Comparison of ENCODE assay signal across 8 cellular contexts in the genomic region with DNA sequence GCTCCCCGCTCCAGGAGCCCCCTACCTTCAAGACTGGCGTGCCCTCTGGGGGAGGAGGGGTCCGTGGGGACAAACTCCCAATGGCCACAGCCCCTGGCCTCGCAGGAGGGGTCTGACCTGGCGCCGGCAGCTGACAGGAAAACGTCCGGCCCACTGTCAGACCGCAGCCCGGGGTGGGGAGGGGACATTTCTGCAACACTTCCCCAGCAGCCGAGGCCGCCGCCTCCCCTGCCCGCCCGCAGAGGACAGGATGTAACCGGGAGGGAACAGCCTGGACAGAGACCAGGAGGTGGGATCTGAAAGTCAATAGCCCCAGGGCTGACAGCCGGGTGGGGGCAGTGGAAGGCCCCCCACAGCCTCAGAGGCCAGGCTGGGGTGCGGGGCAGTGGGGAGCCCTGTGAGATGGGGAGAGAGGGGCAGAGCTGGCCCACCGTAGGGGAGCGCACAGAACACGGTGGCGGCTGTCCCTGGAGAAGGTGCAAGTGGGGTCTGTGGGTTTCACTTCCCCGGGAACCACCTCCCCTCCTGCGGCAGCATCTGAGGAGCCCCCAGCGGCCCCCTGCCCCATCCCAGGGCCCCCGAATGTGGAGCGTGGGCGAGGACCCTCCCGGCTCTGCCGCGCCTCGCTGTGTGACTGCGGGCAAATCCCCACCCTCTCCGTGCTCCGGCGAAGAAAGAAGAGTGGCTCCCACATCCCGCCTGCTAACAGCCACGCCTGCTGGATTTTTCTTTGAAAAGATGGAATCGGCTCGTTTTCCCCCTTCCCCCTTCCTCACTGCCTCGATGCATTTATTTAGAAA. TPM values are rescaled to one million over a fixed set of nuclear protein-coding genes. Genes with fewer than 3 reads are reported as not detected.
A peak's percentile ranks its signal among the peaks of the same experiment; 100 is the strongest.
DNase-seq lines count a peak whose midpoint lies in the region; ATAC-seq, FAIRE-seq and TF ChIP-seq lines count a peak whose summit lies in the region.

A gene with protein sequence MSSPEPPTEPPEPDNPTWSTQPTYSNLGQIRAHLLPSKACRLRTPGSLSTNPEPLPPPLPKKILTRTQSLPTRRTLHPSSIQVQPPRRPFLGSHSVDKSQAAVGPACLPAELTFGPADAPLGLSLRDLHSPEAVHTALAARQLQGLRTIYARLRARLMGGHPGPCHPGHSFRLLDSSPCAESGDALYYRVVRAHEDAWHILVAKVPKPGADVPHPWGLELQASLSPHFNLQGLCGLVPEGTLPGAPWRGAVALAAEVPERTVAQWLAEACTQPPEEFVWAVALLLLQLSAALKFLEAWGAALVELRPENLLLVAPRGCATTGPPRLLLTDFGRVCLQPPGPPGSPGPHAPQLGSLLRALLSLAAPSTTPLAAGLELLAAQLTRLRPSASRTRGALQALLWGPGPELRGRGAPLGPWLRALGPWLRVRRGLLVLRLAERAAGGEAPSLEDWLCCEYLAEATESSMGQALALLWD (minus strand): TSS at position 114 of the 800 bp plus-strand sequence. CDS start 1,244 bp downstream, outside the sequence.

- H3K4me1 ChIP-seq in CD8-positive, alpha-beta T cell (ENCODE audit: insufficient read depth, low read length), result peaks cover 21% of the 10 kb centered on the region
- peaks cover 21% of the 10 kb centered on the region for H3K4me1 ChIP-seq in HepG2 (ENCODE audit: insufficient read depth, low read length)

- H4K20me1 ChIP-seq in HepG2 (ENCODE audit: insufficient read depth, low read length), result peaks cover 2% of the 10 kb centered on the region; the same call in 1 of the 2 replicates

- TF ChIP-seq POLR2A in HepG2 (IDR thresholded peaks at IDR 0.05; ENCODE audit: insufficient read depth in 1 of 2, low read depth in 2 of 2, low read length in 2 of 2), result no peak

- ATAC-seq in CD8-positive, alpha-beta T cell, result peak; percentile 37
- ATAC-seq in HepG2 (peak; percentile 70), HG03097 (IDR thresholded peaks at IDR 0.05; ENCODE audit: low FRiP score, unreplicated experiment) (no peak)
- ATAC-seq in stimulated activated naive CD8-positive, alpha-beta T cell treated with anti-CD3 and anti-CD28 coated beads, Interleukin-15, amount 100 ng/mL, for 72 hours, result peak; percentile 65

- no peak for TF ChIP-seq RAD21 in HepG2 (CRISPR knock-in tag; IDR thresholded peaks at IDR 0.05)

- peak in 5 of 7 experiments; percentile 36 to 68 (median 47) for DNase-seq in CD8-positive, alpha-beta T cell
- DNase-seq in LHCN-M2 (ENCODE audit: low read depth), result peak; percentile 40
- DNase-seq in cardiac fibroblast (ENCODE audit: low read depth in 2 of 2), result peak; percentile 31 to 51
- no peak for DNase-seq in HepG2 (ENCODE audit: low spot score)
- peak in 1 of 2 donors; percentile 42 for DNase-seq in stimulated activated naive CD8-positive, alpha-beta T cell treated with anti-CD3 and anti-CD28 coated beads, Interleukin-15, amount 100 ng/mL, for 72 hours
- no peak for DNase-seq in NCI-H1092 treated with DMSO at 0.1 percent for 48 hours (lab: John Stamatoyannopoulos, UW)
- no peak for DNase-seq in NCI-H2227 (lab: John Stamatoyannopoulos, UW; ENCODE audit: unreplicated experiment)

- no peak for FAIRE-seq in HepG2 (lab: Jason Lieb, UNC)

- H2AFZ ChIP-seq in HepG2 (ENCODE audit: low read length), result no peak within 1 kb of the TSS

- BruUV-seq in HepG2 (replicated peaks; lab: Mats Ljungman, UMichigan), result no TSS peak

- no peaks in the 10 kb centered on the region for H3K9me3 Mint-ChIP-seq in CD8-positive, alpha-beta T cell
- no peaks in the 10 kb centered on the region for H3K9me3 Mint-ChIP-seq in stimulated activated naive CD8-positive, alpha-beta T cell treated with anti-CD3 and anti-CD28 coated beads, Interleukin-15, amount 100 ng/mL, for 72 hours

- H3K4me1 Mint-ChIP-seq in CD8-positive, alpha-beta T cell (ENCODE audit: low read depth), result peaks cover 12% of the 10 kb centered on the region
- peaks cover 22% of the 10 kb centered on the region for H3K4me1 Mint-ChIP-seq in stimulated activated naive CD8-positive, alpha-beta T cell treated with anti-CD3 and anti-CD28 coated beads, Interleukin-15, amount 100 ng/mL, for 72 hours

- no peaks in the 10 kb centered on the region for H3K27me3 ChIP-seq in CD8-positive, alpha-beta T cell (ENCODE audit: insufficient read depth, low read length)
- H3K27me3 ChIP-seq in HepG2 (ENCODE audit: control insufficient read depth in 1 of 2, insufficient read depth in 2 of 2, low read length in 2 of 2), result peaks cover 2 to 33% of the 10 kb centered on the region in 2 experiments; a peak in 4 of 5 replicates

- no peak for TF ChIP-seq CTCF in CD8-positive, alpha-beta T cell (IDR thresholded peaks at IDR 0.05)
- TF ChIP-seq CTCF in cardiac fibroblast (IDR thresholded peaks at IDR 0.05; ENCODE audit: low read depth, low read length) (no peak), HepG2 (CRISPR knock-in tag; IDR thresholded peaks at IDR 0.05) (peak; percentile 19; the same call in 1 of the 2 replicates)

- no peaks in the 10 kb centered on the region for H3K79me2 ChIP-seq in HepG2 (ENCODE audit: insufficient read depth, low read length)

- H3K27ac ChIP-seq in CD8-positive, alpha-beta T cell (ENCODE audit: low read depth, low read length), result no peak within 1 kb of the TSS
- no peak within 1 kb of the TSS for H3K27ac ChIP-seq in HepG2 (ENCODE audit: extremely low read length, insufficient read depth, low read length)

- no peak within 1 kb of the TSS for H3K9ac ChIP-seq in HepG2 (ENCODE audit: insufficient read depth, low read depth, low read length)

- in situ Hi-C loops in HepG2 (cut with HindIII; ENCODE audit: extremely low pct_ligation_motif_present, low pct_unique_long_range_greater_than_20kb), result no loop called here

- TF ChIP-seq EP300 in HepG2 (IDR thresholded peaks at IDR 0.05; ENCODE audit: low read depth in 2 of 2, low read length in 2 of 2), result no peak
- no peak for TF ChIP-seq EP300 in HepG2 (CRISPR knock-in tag; IDR thresholded peaks at IDR 0.05; ENCODE audit: borderline replicate concordance)

- POLR2A ChIA-PET in CD8-positive, alpha-beta T cell (lab: Charles Lee), result interaction anchor here (0.8 kb wide), 1 partner anchor 13 kb away, joined by 3 read pairs; no protein-coding TSS in a partner anchor
- POLR2A ChIA-PET in HepG2 (lab: Yijun Ruan, JAX), result no interaction called here

- WGBS in HepG2 (ENCODE audit: low lambda C conversion rate), result 30% methylated on average over 20 of the region's 41 CpGs

- H3K4me3 Mint-ChIP-seq in CD8-positive, alpha-beta T cell, result peak within 1 kb of the TSS; percentile 58
- H3K4me3 Mint-ChIP-seq in stimulated activated naive CD8-positive, alpha-beta T cell treated with anti-CD3 and anti-CD28 coated beads, Interleukin-15, amount 100 ng/mL, for 72 hours, result peak within 1 kb of the TSS; percentile 68 to 85

- intact Hi-C loops in CD8-positive, alpha-beta T cell (cut with DNase I, micrococcal nuclease), result no loop called here
- intact Hi-C loops in HepG2 (cut with micrococcal nuclease; ENCODE audit: unreplicated experiment), result no loop called here

- no peaks in the 10 kb centered on the region for H3K27me3 Mint-ChIP-seq in CD8-positive, alpha-beta T cell (ENCODE audit: low read depth)
- peaks cover 14% of the 10 kb centered on the region for H3K27me3 Mint-ChIP-seq in stimulated activated naive CD8-positive, alpha-beta T cell treated with anti-CD3 and anti-CD28 coated beads, Interleukin-15, amount 100 ng/mL, for 72 hours

- no peaks in the 10 kb centered on the region for H3K36me3 Mint-ChIP-seq in CD8-positive, alpha-beta T cell

- no peaks in the 10 kb centered on the region for H3K9me3 ChIP-seq in CD8-positive, alpha-beta T cell (ENCODE audit: low read length)
- H3K9me3 ChIP-seq in HepG2 (ENCODE audit: low read length), result no peaks in the 10 kb centered on the region

- no peaks in the 10 kb centered on the region for H3K36me3 ChIP-seq in CD8-positive, alpha-beta T cell (ENCODE audit: insufficient read depth, low read length)
- no peaks in the 10 kb centered on the region for H3K36me3 ChIP-seq in HepG2 (replicated peaks in 1 of 2; ENCODE audit: control insufficient read depth in 1 of 2, insufficient read depth in 2 of 2, low read length in 2 of 2)

- H3K4me3 ChIP-seq in CD8-positive, alpha-beta T cell (ENCODE audit: low read depth, low read length), result peak within 1 kb of the TSS; percentile 45
- H3K4me3 ChIP-seq in cardiac fibroblast (replicated peaks in 1 of 2; ENCODE audit: low read depth in 2 of 2, low read length in 2 of 2), result peak within 1 kb of the TSS; percentile 26 to 39
- H3K4me3 ChIP-seq in HepG2 (replicated peaks in 1 of 3; ENCODE audit: insufficient read depth in 1 of 3, low read depth in 2 of 3, low read length in 3 of 3), result peak within 1 kb of the TSS in 2 of 3 experiments; percentile 23 to 57; a peak in 3 of 6 replicates

- H3K4me2 ChIP-seq in HepG2 (ENCODE audit: low read depth, low read length), result peak within 1 kb of the TSS; percentile 62; the same call in 1 of the 2 replicates

- CTCF ChIA-PET in CD8-positive, alpha-beta T cell (lab: Charles Lee), result interaction anchor here (0.7 to 8.5 kb wide), 2 partner anchors 8 to 43 kb away, joined by 3 to 58 read pairs; no protein-coding TSS in a partner anchor
- CTCF ChIA-PET in HepG2 (lab: Yijun Ruan, JAX; ENCODE audit: low intra/inter-chr PET ratio, low total read pairs), result no interaction called here

- no peak within 1 kb of the TSS for H3K27ac Mint-ChIP-seq in CD8-positive, alpha-beta T cell
- peak within 1 kb of the TSS in 1 of 2 donors; percentile 86 for H3K27ac Mint-ChIP-seq in stimulated activated naive CD8-positive, alpha-beta T cell treated with anti-CD3 and anti-CD28 coated beads, Interleukin-15, amount 100 ng/mL, for 72 hours

RNA-seq across cellular contexts. Expression of the gene that starts here (rescaled TPM):
- not detected for total RNA-seq in CD8-positive, alpha-beta T cell
- 0.19 and 0.63 TPM in 2 replicates for total RNA-seq in LHCN-M2 (2014; rRNA removed)
- polyA plus RNA-seq in LHCN-M2 (2012), result 0.28 TPM
- total RNA-seq in HepG2 (2016; rRNA removed; fragmentation: Illumina TruSeq; extraction: Trizol), result not detected in 2 replicates
- not detected in 2 replicates for total RNA-seq in HepG2 (2016; cell fraction: cytosol; rRNA removed; fragmentation: Illumina TruSeq; extraction: Trizol; ENCODE audit: low read depth)
- not detected in 2 replicates for total RNA-seq in HepG2 (2016; cell fraction: insoluble cytoplasmic fraction; rRNA removed; fragmentation: Illumina TruSeq; extraction: Trizol)
- not detected in 2 replicates for total RNA-seq in HepG2 (2016; cell fraction: membrane; rRNA removed; fragmentation: Illumina TruSeq; extraction: Trizol)
- not detected in 2 replicates for total RNA-seq in HepG2 (2016; cell fraction: nucleus; rRNA removed; fragmentation: Illumina TruSeq; extraction: Trizol)
- not detected in 2 replicates for polyA plus RNA-seq in HepG2 (2011; rRNA removed)
- not detected in 2 replicates for polyA plus RNA-seq in HepG2 (2011; cell fraction: cytosol; rRNA removed)
- not detected in 2 replicates for polyA plus RNA-seq in HepG2 (2011; cell fraction: nucleus; rRNA removed)
- polyA plus RNA-seq in HepG2 (2012), result not detected in 2 replicates
- not detected in 2 replicates for polyA plus RNA-seq in HepG2 (2016; cell fraction: cytosol; fragmentation: Illumina TruSeq; extraction: Trizol; ENCODE audit: low read depth)
- polyA plus RNA-seq in HepG2 (2016; cell fraction: insoluble cytoplasmic fraction; fragmentation: Illumina TruSeq; extraction: Trizol; ENCODE audit: low read depth), result not detected in 2 replicates
- not detected in 2 replicates for polyA plus RNA-seq in HepG2 (2016; cell fraction: membrane; fragmentation: Illumina TruSeq; extraction: Trizol; ENCODE audit: low read depth)
- not detected in 2 replicates for polyA plus RNA-seq in HepG2 (2016; cell fraction: nucleus; fragmentation: Illumina TruSeq; extraction: Trizol; ENCODE audit: insufficient read depth, low read depth)
- polyA minus RNA-seq in HepG2 (2011; rRNA and poly(A)+ RNA removed; ENCODE audit: low replicate concordance), result not detected in 2 replicates
- not detected in 2 replicates for polyA minus RNA-seq in HepG2 (2011; cell fraction: cytosol; rRNA and poly(A)+ RNA removed)
- polyA minus RNA-seq in HepG2 (2011; cell fraction: nucleus; rRNA and poly(A)+ RNA removed), result not detected in 2 replicates

Comparison
In these comparisons a context has a peak if more than half of its experiments do, and no peak if none do; other contexts are left out.
1. Peak in DNase-seq, ATAC-seq and H3K4me3 ChIP-seq in CD8-positive, alpha-beta T cell; RNA of the gene not detected or under 1 TPM.
2. Peak in DNase-seq in LHCN-M2; RNA of the gene not detected or under 1 TPM.
3. Peak in ATAC-seq, H3K4me3 ChIP-seq and H3K4me2 ChIP-seq in HepG2; RNA of the gene not detected or under 1 TPM.
4. DNase-seq: peak in cardiac fibroblast (2 of 2); none in HepG2 (single experiment), NCI-H1092 treated with DMSO at 0.1 percent for 48 hours (single experiment) and NCI-H2227 (single experiment).
5. Peak in every context shown above with its lines, with median percentiles within 50 percentile points of each other: H3K4me3 ChIP-seq.